Comparison of ENCODE assay signal across 8 cellular contexts in genomic region chr7:35037211-35037525, GRCh38. TPM values are rescaled to one million over a fixed set of nuclear protein-coding genes. Genes with fewer than 3 reads are reported as not detected.
DNase-seq lines count a peak whose midpoint lies in the region; ATAC-seq, FAIRE-seq and TF ChIP-seq lines count a peak whose summit lies in the region.

Gene DPY19L1, minus strand, starts transcription at chr7:35037485. Its CDS starts 91 bp downstream, at chr7:35037394.

- H3K27me3 ChIP-seq in A673 (replicated peaks; ENCODE audit: insufficient read depth, low read depth, low read length, poor library complexity) (no peaks in the 10 kb centered on the region), SJSA1 (replicated peaks) (no peaks in the 10 kb centered on the region), pancreas (no peaks in the 10 kb centered on the region)

- CTCF ChIA-PET in A673 (lab: Charles Lee) = interaction anchor here (0.5 to 2.3 kb wide), 3 partner anchors 50 to 651 kb away, joined by 3 to 18 read pairs (median 4); no protein-coding TSS in a partner anchor

- DNase-seq in A673 (ENCODE audit: low spot score) (no peak), SJSA1 (ENCODE audit: low read depth in 1 of 2, low spot score in 2 of 2) (no peak), fibroblast of the aortic adventitia (ENCODE audit: low read depth) (no peak), pancreas (no peak), COLO829 (ENCODE audit: low spot score) (no peak)
- no peak for DNase-seq in activated CD4-positive, alpha-beta T cell treated with anti-CD3 and anti-CD28 coated beads, Interleukin-2, amount 50 U/mL, for 4 hours
- DNase-seq in stimulated activated naive CD4-positive, alpha-beta T cell (lab: John Stamatoyannopoulos, UW) = no peak

- intact Hi-C loops in A673 (cut with micrococcal nuclease; ENCODE audit: unreplicated experiment) = loop anchor here (5.0 kb wide), 1 partner anchor 215 kb away; no protein-coding TSS in a partner anchor
- intact Hi-C loops in pancreas (cut with DNase I) = no loop called here

- FAIRE-seq in pancreas (lab: Jason Lieb, UNC) = no peak

- BruUV-seq in A673 (replicated peaks; lab: Mats Ljungman, UMichigan) = no TSS peak

- H3K4me3 ChIP-seq in A673 (ENCODE audit: low read depth, low read length, poor library complexity, severe bottlenecking) (peak within 1 kb of the TSS; percentile 78), SJSA1 (peak within 1 kb of the TSS; percentile 96), fibroblast of the aortic adventitia (ENCODE audit: low read depth, low read length) (peak within 1 kb of the TSS; percentile 82), pancreas (peak within 1 kb of the TSS; percentile 71 to 77 (median 74))

- TF ChIP-seq CTCF in A673 (conservative IDR thresholded peaks at IDR 0.05; ENCODE audit: low read depth, low read length) = no peak
- no peak for TF ChIP-seq CTCF in fibroblast of the aortic adventitia (IDR thresholded peaks at IDR 0.05; ENCODE audit: insufficient read depth, low read length)
- TF ChIP-seq CTCF in pancreas (IDR thresholded peaks at IDR 0.05) = no peak

- H3K27ac ChIP-seq in A673 (ENCODE audit: low read depth, low read length, poor library complexity, severe bottlenecking) (peak within 1 kb of the TSS; percentile 73), SJSA1 (peak within 1 kb of the TSS; percentile 73), pancreas (peak within 1 kb of the TSS; percentile 58 to 89 (median 81))

- 0% methylated on average over 10 to 48 of the region's 48 CpGs for WGBS in pancreas, 2 donors

- POLR2A ChIA-PET in A673 (lab: Charles Lee; ENCODE audit: low non-redundant PET) = no interaction called here

- ATAC-seq in GM21526 (IDR thresholded peaks at IDR 0.05; ENCODE audit: low FRiP score, unreplicated experiment) = peak; percentile 21
- no peak for ATAC-seq in pancreas

- H3K36me3 ChIP-seq in A673 (ENCODE audit: insufficient read depth, low read length, poor library complexity, severe bottlenecking) (no peaks in the 10 kb centered on the region), SJSA1 (peaks cover 3% of the 10 kb centered on the region; the same call in 1 of the 2 replicates), pancreas (no peaks in the 10 kb centered on the region)

- H3K9me3 ChIP-seq in A673 (ENCODE audit: low read depth, low read length, poor library complexity, severe bottlenecking) (no peaks in the 10 kb centered on the region), SJSA1 (replicated peaks) (no peaks in the 10 kb centered on the region), pancreas (no peaks in the 10 kb centered on the region)

- H3K4me1 ChIP-seq in A673 (ENCODE audit: insufficient read depth, low read length, poor library complexity, severe bottlenecking) (peaks cover 17% of the 10 kb centered on the region), SJSA1 (replicated peaks) (peaks cover 25% of the 10 kb centered on the region), pancreas (peaks cover 0 to 16% (median 0%) of the 10 kb centered on the region in 3 donors)

RNA-seq across cellular contexts. Expression of gene DPY19L1, which starts in this region (rescaled TPM):
- total RNA-seq in A673 (2021) = 42.7 and 46.8 TPM in 2 replicates
- 29.4 and 52.1 TPM in 2 replicates for total RNA-seq in SJSA1 (2014; rRNA removed; shearing (Covaris generic))
- 20.2 and 55.2 TPM in 2 replicates for total RNA-seq in fibroblast of the aortic adventitia (ENCODE audit: low replicate concordance)
- total RNA-seq in pancreas = 10 to 100 TPM in 2 of 6 donors, 1 to 10 TPM in 4; 5.0 to 12.9 (median 6.6) TPM
- 1 to 10 TPM; 1.6 to 4.6 TPM for polyA plus RNA-seq in pancreas
